Comparison of ENCODE assay signal across 8 cellular contexts in genomic region chr19:49488863-49489537, GRCh38. TPM values are rescaled to one million over a fixed set of nuclear protein-coding genes. Genes with fewer than 3 reads are reported as not detected.
DNase-seq lines count a peak whose midpoint lies in the region; ATAC-seq, FAIRE-seq and TF ChIP-seq lines count a peak whose summit lies in the region.

No MANE protein-coding gene starts in this region.

- H3K4me3 ChIP-seq in RWPE2 (ENCODE audit: severe bottlenecking) (peak overlapping the region; percentile 77), epithelial cell of proximal tubule (ENCODE audit: low read depth, low read length) (peak overlapping the region; percentile 67), pancreas (peak overlapping the region; percentile 86 to 89 (median 88))

- intact Hi-C loops in pancreas (cut with DNase I): no loop called here
- intact Hi-C loops in posterior vena cava (cut with DNase I): no loop called here

- FAIRE-seq in pancreas (lab: Jason Lieb, UNC): no peak

- peak; percentile 15 for DNase-seq in EL
- no peak for DNase-seq in RWPE2 (ENCODE audit: low spot score)
- DNase-seq in epithelial cell of proximal tubule (ENCODE audit: low read depth): no peak
- no peak for DNase-seq in pancreas
- DNase-seq in posterior vena cava (ENCODE audit: low spot score): no peak
- no peak for DNase-seq in NCI-H524 treated with DMSO at 0.1 percent for 48 hours (lab: John Stamatoyannopoulos, UW)
- DNase-seq in stimulated activated CD4-positive, alpha-beta T cell treated with anti-CD3 and anti-CD28 coated beads, Interleukin-4, amount 100 ng/mL, for 4 hours: no peak

- H3K9me3 ChIP-seq in RWPE2 (ENCODE audit: severe bottlenecking) (no peaks in the 10 kb centered on the region), pancreas (no peaks in the 10 kb centered on the region)

- H3K27ac ChIP-seq in RWPE2 (ENCODE audit: poor library complexity, severe bottlenecking): peak overlapping the region; percentile 89
- peak overlapping the region in 3 of 4 donors; percentile 39 to 85 (median 82) for H3K27ac ChIP-seq in pancreas

- peaks cover 59% of the 10 kb centered on the region for H3K36me3 ChIP-seq in RWPE2 (ENCODE audit: low read depth)
- H3K36me3 ChIP-seq in pancreas: peaks cover 14 to 38% (median 30%) of the 10 kb centered on the region in 3 donors

- H3K27me3 ChIP-seq in RWPE2 (ENCODE audit: insufficient read depth, poor library complexity, severe bottlenecking) (no peaks in the 10 kb centered on the region), pancreas (no peaks in the 10 kb centered on the region)

- H3K4me1 ChIP-seq in RWPE2 (ENCODE audit: insufficient read depth, poor library complexity, severe bottlenecking) (no peaks in the 10 kb centered on the region), pancreas (peaks cover 12 to 20% (median 14%) of the 10 kb centered on the region in 3 donors)

- ATAC-seq in RWPE2 (ENCODE audit: low read depth) (no peak), pancreas (no peak), GM18907 (IDR thresholded peaks at IDR 0.05; ENCODE audit: unreplicated experiment) (no peak)

- WGBS in pancreas, 2 donors: 16 to 22% methylated on average over 15 of the region's 15 CpGs

- TF ChIP-seq CTCF in RWPE2 (IDR thresholded peaks at IDR 0.05; ENCODE audit: poor library complexity, severe bottlenecking) (no peak), epithelial cell of proximal tubule (conservative IDR thresholded peaks at IDR 0.05; ENCODE audit: low read depth, low read length) (no peak), pancreas (IDR thresholded peaks at IDR 0.05) (no peak)

RNA-seq across cellular contexts. Expression of gene RPL13A, which starts 1.6 kb away (rescaled TPM):
- total RNA-seq in epithelial cell of proximal tubule (3,343 and 3,374 TPM in 2 replicates), pancreas (1,000 to 10,000 TPM; 1,459 to 2,866 (median 2,217) TPM), posterior vena cava (1,000 to 10,000 TPM; 1,658 to 1,769 TPM)
- 1,000 to 10,000 TPM; 1,585 to 1,842 TPM for polyA plus RNA-seq in pancreas

RNA-seq across cellular contexts. Expression of gene RPS11, which starts 7.2 kb away (rescaled TPM):
- 3,600 and 5,144 TPM in 2 replicates for total RNA-seq in epithelial cell of proximal tubule
- 1,000 to 10,000 TPM in 4 of 6 donors, 100 to 1,000 TPM in 2; 765 to 1,427 (median 1,126) TPM for total RNA-seq in pancreas
- polyA plus RNA-seq in pancreas: 1,000 to 10,000 TPM; 2,346 to 2,426 TPM
- total RNA-seq in posterior vena cava: 1,000 to 10,000 TPM; 1,242 to 1,344 TPM

RNA-seq across cellular contexts. Expression of gene FLT3LG, which starts 15.0 kb away (rescaled TPM):
- total RNA-seq in epithelial cell of proximal tubule: 0.81 and 2.5 TPM in 2 replicates
- total RNA-seq in pancreas: 1 to 10 TPM in 5 of 6 donors, under 1 TPM in 1; 0.79 to 3.7 (median 1.8) TPM
- 1 to 10 TPM; 7.1 to 8.4 TPM for polyA plus RNA-seq in pancreas
- 10 to 100 TPM in 1 of 2 donors, 1 to 10 TPM in 1; 7.3 to 12.0 TPM for total RNA-seq in posterior vena cava

RNA-seq across cellular contexts. Expression of gene FCGRT, which starts 23.5 kb away (rescaled TPM):
- total RNA-seq in epithelial cell of proximal tubule: 34.2 and 79.3 TPM in 2 replicates
- 100 to 1,000 TPM in 1 of 6 donors, 10 to 100 TPM in 5; 48.4 to 105 (median 66.3) TPM for total RNA-seq in pancreas
- 10 to 100 TPM; 74.5 to 87.8 TPM for polyA plus RNA-seq in pancreas
- 100 to 1,000 TPM; 192 to 304 TPM for total RNA-seq in posterior vena cava

RNA-seq across cellular contexts. Expression of gene ALDH16A1, which starts 36.0 kb away (rescaled TPM):
- total RNA-seq in epithelial cell of proximal tubule (41.5 and 44.9 TPM in 2 replicates), pancreas (10 to 100 TPM; 16.1 to 22.9 (median 19.8) TPM), posterior vena cava (10 to 100 TPM; 17.3 to 24.2 TPM)
- 10 to 100 TPM; 72.4 to 89.3 TPM for polyA plus RNA-seq in pancreas
